ENCODE assay signal across 32 cellular contexts in genomic region chr13:75867718-75868117, GRCh38.
"Had no signal": no experiment of that assay in that cellular context is flagged by ENCODE, and none has a peak within 500 bp of the region (broad histone marks: within the 10 kb centered on the region; RNA-seq: fewer than 3 reads in every experiment).

No MANE protein-coding gene starts in this region.

- H3K4me3 ChIP-seq: neural progenitor cell, ovary, psoas muscle, skin epidermis, smooth muscle cell, spleen, suprapubic skin, thoracic aorta, thyroid gland, tibial nerve, upper lobe of left lung, vagina had no signal

- H3K27ac Mint-ChIP-seq: natural killer cell; nephron; neural progenitor cell; progenitor cell of endocrine pancreas; stimulated activated memory B cell treated with anti-CD40 and anti-IgM and Interleukin-4, amounts not matched to agents 10 μg/mL and 1 μg/mL and 100 μg/mL, for 72 hours; stimulated activated naive CD8-positive, alpha-beta T cell treated with anti-CD3 and anti-CD28 coated beads, Interleukin-15, amount 100 ng/mL, for 72 hours had no signal

- ATAC-seq: natural killer cell; psoas muscle; right cardiac atrium; sciatic nerve; stimulated activated memory B cell treated with anti-CD40 and anti-IgM and Interleukin-4, amounts not matched to agents 10 μg/mL and 1 μg/mL and 100 μg/mL, for 72 hours; stimulated activated naive CD8-positive, alpha-beta T cell treated with anti-CD3 and anti-CD28 coated beads, Interleukin-15, amount 100 ng/mL, for 72 hours; stimulated activated naive CD8-positive, alpha-beta T cell treated with anti-CD3 and anti-CD28 coated beads, Interleukin-15, Interleukin-2, amounts not matched to agents 100 U/mL and 50 U/mL, for 24 hours had no signal

- H3K36me3 ChIP-seq: neural progenitor cell, ovary, spleen, suprapubic skin, thoracic aorta, thyroid gland, tibial nerve, upper lobe of left lung, vagina had no signal

- H3K27me3 ChIP-seq: neural progenitor cell, ovary, thyroid gland, tibial nerve, upper lobe of left lung, vagina had no signal

- DNase-seq: natural killer cell; occipital lobe; ovary; posterior cingulate gyrus; psoas muscle; right cardiac atrium; spleen; stimulated activated CD4-positive, alpha-beta T cell treated with anti-CD3 and anti-CD28 coated beads, Interleukin-12 subunit alpha, Interleukin-12 subunit beta, amount 100 ng/mL, for 4 hours; stimulated activated CD4-positive, alpha-beta T cell treated with anti-CD3 and anti-CD28 coated beads, Interleukin-1b, Interleukin-23, amount 100 ng/mL, for 48 hours; stimulated activated CD4-positive, alpha-beta T cell treated with anti-CD3 and anti-CD28 coated beads, Interleukin-4, amount 100 ng/mL, for 1 hour; stimulated activated CD4-positive, alpha-beta T cell treated with anti-CD3 and anti-CD28 coated beads, Interleukin-4, amount 100 ng/mL, for 4 hours; stimulated activated CD8-positive, alpha-beta memory T cell treated with anti-CD3 and anti-CD28 coated beads, Interleukin-4, amount 100 ng/mL, for 48 hours; stimulated activated naive CD4-positive, alpha-beta T cell; stimulated activated naive CD8-positive, alpha-beta T cell treated with anti-CD3 and anti-CD28 coated beads, Interleukin-15, amount 100 ng/mL, for 72 hours; stimulated activated naive CD8-positive, alpha-beta T cell treated with anti-CD3 and anti-CD28 coated beads, Interleukin-15, Interleukin-2, amounts not matched to agents 100 U/mL and 50 U/mL, for 24 hours; substantia nigra; thyroid gland; trophoblast cell; upper lobe of left lung had no signal

- H3K9ac ChIP-seq: neural progenitor cell, parathyroid adenoma had no signal

- H3K4me2 ChIP-seq: neural progenitor cell, smooth muscle cell had no signal

- H3K27ac ChIP-seq: neural progenitor cell, parathyroid adenoma, psoas muscle, skin epidermis, spleen, suprapubic skin, thoracic aorta, thyroid gland, upper lobe of left lung, vagina had no signal

- H3K4me1 ChIP-seq: parathyroid adenoma, psoas muscle, vagina had no signal

- FAIRE-seq: urothelium cell line had no signal

- H2AFZ ChIP-seq: neural progenitor cell, parathyroid adenoma had no signal

- H3K27me3 Mint-ChIP-seq: progenitor cell of endocrine pancreas had no signal

- H3K9me3 Mint-ChIP-seq: natural killer cell; nephron; neural progenitor cell; stimulated activated memory B cell treated with anti-CD40 and anti-IgM and Interleukin-4, amounts not matched to agents 10 μg/mL and 1 μg/mL and 100 μg/mL, for 72 hours; stimulated activated naive CD8-positive, alpha-beta T cell treated with anti-CD3 and anti-CD28 coated beads, Interleukin-15, amount 100 ng/mL, for 72 hours had no signal

- H3K4me1 Mint-ChIP-seq: nephron; stimulated activated memory B cell treated with anti-CD40 and anti-IgM and Interleukin-4, amounts not matched to agents 10 μg/mL and 1 μg/mL and 100 μg/mL, for 72 hours had no signal

- H3K36me3 Mint-ChIP-seq: natural killer cell; neural progenitor cell; stimulated activated memory B cell treated with anti-CD40 and anti-IgM and Interleukin-4, amounts not matched to agents 10 μg/mL and 1 μg/mL and 100 μg/mL, for 72 hours had no signal

- H3K9me3 ChIP-seq: ovary, psoas muscle, spleen, suprapubic skin, thoracic aorta, thyroid gland, tibial nerve, upper lobe of left lung, vagina had no signal

- H3K79me2 ChIP-seq: parathyroid adenoma had no signal

- H3K4me3 Mint-ChIP-seq: natural killer cell; nephron; neural progenitor cell; stimulated activated memory B cell treated with anti-CD40 and anti-IgM and Interleukin-4, amounts not matched to agents 10 μg/mL and 1 μg/mL and 100 μg/mL, for 72 hours; stimulated activated naive CD8-positive, alpha-beta T cell treated with anti-CD3 and anti-CD28 coated beads, Interleukin-15, amount 100 ng/mL, for 72 hours had no signal
